In genomic region chr6:12586696-12587095, GRCh38 we compare ENCODE assay signal across 16 cellular contexts.
DNase-seq lines count a peak whose midpoint lies in the region; FAIRE-seq and TF ChIP-seq lines count a peak whose summit lies in the region.
"Had no signal": no experiment of that assay in that cellular context is flagged by ENCODE, and none has a peak within 500 bp of the region (broad histone marks: within the 10 kb centered on the region; RNA-seq: fewer than 3 reads in every experiment).

No MANE protein-coding gene starts in this region.

- BruUV-seq in PC-9 (replicated peaks; lab: Mats Ljungman, UMichigan) (no TSS peak), endothelial cell of umbilical vein (replicated peaks; lab: Mats Ljungman, UMichigan) (no TSS peak)

- no peak for TF ChIP-seq CTCF in PC-9 (conservative IDR thresholded peaks at IDR 0.05)
- no peak for TF ChIP-seq CTCF in endothelial cell of umbilical vein (IDR thresholded peaks at IDR 0.05; ENCODE audit: extremely low read depth in 1 of 2, insufficient read depth in 1 of 2, low read depth in 1 of 2, low read length in 2 of 2)
- no peak for TF ChIP-seq CTCF in osteoblast (IDR thresholded peaks at IDR 0.05; ENCODE audit: extremely low read depth, low read depth, low read length)

- no peak for TF ChIP-seq POLR2A in endothelial cell of umbilical vein (IDR thresholded peaks at IDR 0.05; ENCODE audit: low read depth, low read length)

- H3K9me1 ChIP-seq in endothelial cell of umbilical vein (replicated peaks; ENCODE audit: control insufficient read depth, extremely low read depth, insufficient read depth, low read length), result no peaks in the 10 kb centered on the region

- no peaks in the 10 kb centered on the region for H3K36me3 ChIP-seq in PC-9 (ENCODE audit: low read depth)
- H3K36me3 ChIP-seq in endothelial cell of umbilical vein (ENCODE audit: control insufficient read depth in 2 of 2, extremely low read depth in 1 of 2, insufficient read depth in 2 of 2, low read length in 2 of 2), result no peaks in the 10 kb centered on the region
- H3K36me3 ChIP-seq in osteoblast (ENCODE audit: insufficient read depth, low read length), result no peaks in the 10 kb centered on the region
- H3K36me3 ChIP-seq: BE2C had no signal

- H3K4me1 ChIP-seq in PC-9 (replicated peaks; ENCODE audit: insufficient read depth) (peaks cover 5% of the 10 kb centered on the region), endothelial cell of umbilical vein (ENCODE audit: control insufficient read depth, extremely low read depth, insufficient read depth, low read length) (peaks cover 51% of the 10 kb centered on the region), osteoblast (ENCODE audit: insufficient read depth, low read length) (no peaks in the 10 kb centered on the region)
- H3K4me1 ChIP-seq: BE2C had no signal

- no peaks in the 10 kb centered on the region for H3K27me3 ChIP-seq in PC-9 (ENCODE audit: insufficient read depth, low read depth)
- no peaks in the 10 kb centered on the region for H3K27me3 ChIP-seq in endothelial cell of umbilical vein (ENCODE audit: control insufficient read depth in 2 of 2, insufficient read depth in 2 of 2, low read length in 2 of 2)
- H3K27me3 ChIP-seq in osteoblast (ENCODE audit: insufficient read depth, low read length), result no peaks in the 10 kb centered on the region
- H3K27me3 ChIP-seq: BE2C had no signal

- H3K27ac ChIP-seq in PC-9, result no peak overlapping the region
- H3K27ac ChIP-seq in endothelial cell of umbilical vein (ENCODE audit: insufficient read depth, low read depth, low read length), result peak overlapping the region; percentile 100
- no peak overlapping the region for H3K27ac ChIP-seq in osteoblast (ENCODE audit: low read depth, low read length)
- H3K27ac ChIP-seq: C4-2B had no signal

- peak overlapping the region; percentile 14; the same call in 1 of the 2 replicates for H3K4me2 ChIP-seq in PC-9
- H3K4me2 ChIP-seq in endothelial cell of umbilical vein (ENCODE audit: insufficient read depth, low read length), result no peak overlapping the region
- no peak overlapping the region for H3K4me2 ChIP-seq in osteoblast (ENCODE audit: insufficient read depth, low read length)

- H3F3A ChIP-seq in PC-9 (ENCODE audit: insufficient read depth, low read depth), result no peaks in the 10 kb centered on the region

- POLR2A ChIA-PET in PC-9 (lab: Charles Lee; ENCODE audit: unreplicated experiment) (no interaction called here), endothelial cell of umbilical vein (lab: Charles Lee) (no interaction called here)

- peak overlapping the region; percentile 99 for H3K9ac ChIP-seq in endothelial cell of umbilical vein (replicated peaks; ENCODE audit: extremely low read depth, insufficient read depth, low read length)

- H3K9me3 ChIP-seq in PC-9 (ENCODE audit: insufficient read depth, low read depth), result no peaks in the 10 kb centered on the region; the same call in 1 of the 2 replicates
- no peaks in the 10 kb centered on the region for H3K9me3 ChIP-seq in endothelial cell of umbilical vein (replicated peaks; ENCODE audit: control insufficient read depth, insufficient read depth, low read length)
- no peaks in the 10 kb centered on the region for H3K9me3 ChIP-seq in osteoblast (ENCODE audit: low read depth, low read length)
- H3K9me3 ChIP-seq: BE2C had no signal

- H4K20me1 ChIP-seq in PC-9 (ENCODE audit: insufficient read depth) (no peaks in the 10 kb centered on the region), endothelial cell of umbilical vein (replicated peaks; ENCODE audit: control insufficient read depth, extremely low read depth, insufficient read depth, low read length) (no peaks in the 10 kb centered on the region), osteoblast (ENCODE audit: insufficient read depth, low read length) (no peaks in the 10 kb centered on the region)

- H2AFZ ChIP-seq in PC-9 (no peak overlapping the region), endothelial cell of umbilical vein (ENCODE audit: low read depth, low read length) (no peak overlapping the region), osteoblast (ENCODE audit: low read length) (no peak overlapping the region)

- dilution Hi-C loops in endothelial cell of umbilical vein (cut with MboI; ENCODE audit: extremely low pct_ligation_motif_present, low sequenced_read_pairs), result loop anchor here (25.0 kb wide), 1 partner anchor 99 kb away; no protein-coding TSS in a partner anchor

- H3K9me2 ChIP-seq in PC-9 (ENCODE audit: insufficient read depth), result no peaks in the 10 kb centered on the region

- H3K79me2 ChIP-seq in PC-9 (ENCODE audit: low read depth) (no peaks in the 10 kb centered on the region), endothelial cell of umbilical vein (ENCODE audit: control insufficient read depth, insufficient read depth, low read length) (no peaks in the 10 kb centered on the region), osteoblast (ENCODE audit: insufficient read depth, low read length) (no peaks in the 10 kb centered on the region)

- H3K4me3 ChIP-seq in PC-9 (no peak overlapping the region), endothelial cell of umbilical vein (replicated peaks in 1 of 3; ENCODE audit: insufficient read depth in 1 of 3, low read depth in 1 of 3, low read length in 3 of 3) (no peak overlapping the region), osteoblast (ENCODE audit: insufficient read depth, low read length) (no peak overlapping the region)

- intact Hi-C loops in PC-9 (cut with micrococcal nuclease; ENCODE audit: unreplicated experiment) (loop anchor here (2.0 kb wide), 1 partner anchor 14 kb away; no protein-coding TSS in a partner anchor), endothelial cell of umbilical vein (cut with micrococcal nuclease) (loop anchor here (5.0 to 10.0 kb wide), 2 partner anchors 194 to 1372 kb away; no protein-coding TSS in a partner anchor)

- FAIRE-seq in endothelial cell of umbilical vein (lab: Jason Lieb, UNC), result no peak
- FAIRE-seq: A204.1 had no signal

- DNase-seq in ELF-1 (ENCODE audit: low read depth, low spot score) (peak; percentile 14), PC-9 (peak in 1 of 2 experiments; percentile 68), endothelial cell of umbilical vein (ENCODE audit: low read depth, low spot score) (no peak), left kidney (ENCODE audit: low read depth, low spot score) (peak; percentile 6), osteoblast (ENCODE audit: insufficient read length, low spot score, missing footprints) (no peak), hepatic stellate cell (ENCODE audit: low spot score) (no peak), HK-2 (ENCODE audit: unreplicated experiment) (no peak)
- DNase-seq in stimulated activated CD4-positive, alpha-beta T cell treated with anti-CD3 and anti-CD28 coated beads, Interleukin-4, amount 100 ng/mL, for 4 hours, result no peak
- DNase-seq: BE2C; CD8-positive, alpha-beta T cell; COR-L47; DMS53; IMR-90; KG1 had no signal

- CTCF ChIA-PET in PC-9 (lab: Charles Lee), result no interaction called here
- CTCF ChIA-PET in endothelial cell of umbilical vein (lab: Charles Lee), result no interaction called here

TF ChIP-seq in endothelial cell of umbilical vein, 7 proteins besides CTCF, POLR2A, EP300 and RAD21:
- no peak for TF ChIP-seq FOS (IDR thresholded peaks at IDR 0.05; ENCODE audit: borderline replicate concordance, insufficient read depth, low read length)
- TF ChIP-seq POLR2AphosphoS5 (IDR thresholded peaks at IDR 0.05; ENCODE audit: insufficient read depth, low read depth, low read length), result no peak
- no peak for TF ChIP-seq MAX (IDR thresholded peaks at IDR 0.05; ENCODE audit: insufficient read depth, insufficient read length)
- no peak for TF ChIP-seq MYC (IDR thresholded peaks at IDR 0.05; ENCODE audit: low read depth, low read length)
- TF ChIP-seq EZH2 (IDR thresholded peaks at IDR 0.05; ENCODE audit: borderline replicate concordance, low read depth, low read length, severe bottlenecking), result no peak
- no peak for TF ChIP-seq JUN (IDR thresholded peaks at IDR 0.05; ENCODE audit: borderline replicate concordance, insufficient read depth, insufficient read length, low read depth)
- no peak for TF ChIP-seq GATA2 (IDR thresholded peaks at IDR 0.05; ENCODE audit: insufficient read depth, insufficient read length, low read depth, low read length)
TF ChIP-seq in endothelial cell of umbilical vein: peak in this region for 0.

Comparison
In these comparisons a context has a peak if more than half of its experiments do, and no peak if none do; other contexts are left out.
1. DNase-seq: peak in ELF-1 (single experiment) and left kidney (single experiment); none in endothelial cell of umbilical vein (single experiment), osteoblast (single experiment), hepatic stellate cell (single experiment), stimulated activated CD4-positive, alpha-beta T cell treated with anti-CD3 and anti-CD28 coated beads, Interleukin-4, amount 100 ng/mL, for 4 hours (0 of 2) and HK-2 (single experiment).